8 cellular contexts compared by ENCODE assay signal in genomic region chr1:155910621-155911121, GRCh38. TPM values are rescaled to one million over a fixed set of nuclear protein-coding genes. Genes with fewer than 3 reads are reported as not detected.
A peak's percentile ranks its signal among the peaks of the same experiment; 100 is the strongest.
DNase-seq lines count a peak whose midpoint lies in the region; ATAC-seq and TF ChIP-seq lines count a peak whose summit lies in the region.

No MANE protein-coding gene starts in this region.

- intact Hi-C loops in left lung (cut with DNase I) = no loop called here

- peak overlapping the region; percentile 73 for H3K27ac ChIP-seq in RWPE2 (ENCODE audit: poor library complexity, severe bottlenecking)
- H3K27ac ChIP-seq in coronary artery = peak overlapping the region; percentile 89 to 98
- peak overlapping the region; percentile 88 to 92 for H3K27ac ChIP-seq in left lung

- peak overlapping the region; percentile 36 for H3K4me3 ChIP-seq in RWPE2 (ENCODE audit: severe bottlenecking)
- peak overlapping the region; percentile 90 for H3K4me3 ChIP-seq in coronary artery
- H3K4me3 ChIP-seq in left lung = peak overlapping the region; percentile 64 to 78

- peak overlapping the region; percentile 98 to 99 for H3K27ac Mint-ChIP-seq in stimulated activated naive CD8-positive, alpha-beta T cell treated with anti-CD3 and anti-CD28 coated beads, Interleukin-15, amount 100 ng/mL, for 72 hours

- H3K27me3 ChIP-seq in RWPE2 (ENCODE audit: insufficient read depth, poor library complexity, severe bottlenecking) (no peaks in the 10 kb centered on the region), left lung (no peaks in the 10 kb centered on the region)

- H3K4me1 ChIP-seq in RWPE2 (ENCODE audit: insufficient read depth, poor library complexity, severe bottlenecking) = peaks cover 8% of the 10 kb centered on the region
- H3K4me1 ChIP-seq in left lung = peaks cover 4 to 30% of the 10 kb centered on the region in 2 donors

- no peaks in the 10 kb centered on the region for H3K9me3 Mint-ChIP-seq in stimulated activated naive CD8-positive, alpha-beta T cell treated with anti-CD3 and anti-CD28 coated beads, Interleukin-15, amount 100 ng/mL, for 72 hours

- ATAC-seq in HG02970 (IDR thresholded peaks at IDR 0.05; ENCODE audit: low FRiP score, unreplicated experiment) (peak; percentile 17), RWPE2 (ENCODE audit: low read depth) (peak; percentile 41), left lung (peak; percentile 64), HG03565 (IDR thresholded peaks at IDR 0.05; ENCODE audit: unreplicated experiment) (no peak)
- ATAC-seq in stimulated activated naive CD8-positive, alpha-beta T cell treated with anti-CD3 and anti-CD28 coated beads, Interleukin-15, amount 100 ng/mL, for 72 hours = peak; percentile 64

- no peaks in the 10 kb centered on the region for H3K27me3 Mint-ChIP-seq in stimulated activated naive CD8-positive, alpha-beta T cell treated with anti-CD3 and anti-CD28 coated beads, Interleukin-15, amount 100 ng/mL, for 72 hours

- H3K36me3 ChIP-seq in RWPE2 (ENCODE audit: low read depth) = peaks cover 85% of the 10 kb centered on the region
- peaks cover 6 to 79% of the 10 kb centered on the region in 2 donors for H3K36me3 ChIP-seq in left lung

- H3K4me3 Mint-ChIP-seq in stimulated activated naive CD8-positive, alpha-beta T cell treated with anti-CD3 and anti-CD28 coated beads, Interleukin-15, amount 100 ng/mL, for 72 hours = peak overlapping the region; percentile 97

- peak; percentile 18 for TF ChIP-seq CTCF in RWPE2 (IDR thresholded peaks at IDR 0.05; ENCODE audit: poor library complexity, severe bottlenecking)
- TF ChIP-seq CTCF in coronary artery (IDR thresholded peaks at IDR 0.05) = no peak
- no peak for TF ChIP-seq CTCF in left lung (IDR thresholded peaks at IDR 0.05)

- DNase-seq in NCI-H2107 treated with DMSO at 0.1 percent for 48 hours (lab: John Stamatoyannopoulos, UW; ENCODE audit: unreplicated experiment) (peak; percentile 43), NCI-H2107 (lab: John Stamatoyannopoulos, UW) (no peak), RWPE2 (ENCODE audit: low spot score) (no peak), coronary artery (ENCODE audit: low spot score) (no peak), left lung (no peak)
- DNase-seq in stimulated activated naive CD8-positive, alpha-beta T cell treated with anti-CD3 and anti-CD28 coated beads, Interleukin-15, amount 100 ng/mL, for 72 hours = peak; percentile 10 to 27

- H3K4me1 Mint-ChIP-seq in stimulated activated naive CD8-positive, alpha-beta T cell treated with anti-CD3 and anti-CD28 coated beads, Interleukin-15, amount 100 ng/mL, for 72 hours = peaks cover 27% of the 10 kb centered on the region

- H3K9me3 ChIP-seq in RWPE2 (ENCODE audit: severe bottlenecking) (no peaks in the 10 kb centered on the region), left lung (no peaks in the 10 kb centered on the region)

RNA-seq across cellular contexts. Expression of gene RIT1, which starts 0.5 kb away (rescaled TPM):
- 10 to 100 TPM; 40.8 to 55.3 TPM for total RNA-seq in left lung

RNA-seq across cellular contexts. Expression of gene KHDC4, which starts 23.5 kb away (rescaled TPM):
- 10 to 100 TPM; 38.2 to 39.3 TPM for total RNA-seq in left lung

RNA-seq across cellular contexts. Expression of gene RXFP4, which starts 30.8 kb away (rescaled TPM):
- not detected for total RNA-seq in left lung

RNA-seq across cellular contexts. Expression of gene SYT11, which starts 51.3 kb away (rescaled TPM):
- total RNA-seq in left lung = 10 to 100 TPM; 11.4 to 12.0 TPM

RNA-seq across cellular contexts. Expression of gene GON4L, which starts 53.7 kb away (rescaled TPM):
- total RNA-seq in left lung = 10 to 100 TPM; 41.8 to 53.1 TPM

Comparison
In these comparisons a context has a peak if more than half of its experiments do, and no peak if none do; other contexts are left out.
1. DNase-seq: peak in NCI-H2107 treated with DMSO at 0.1 percent for 48 hours (single experiment) and stimulated activated naive CD8-positive, alpha-beta T cell treated with anti-CD3 and anti-CD28 coated beads, Interleukin-15, amount 100 ng/mL, for 72 hours (2 of 2); none in NCI-H2107 (single experiment), RWPE2 (single experiment), coronary artery (single experiment) and left lung (0 of 2).
2. H3K4me3 ChIP-seq: peak in every context shown above with its lines; median percentile 90 in coronary artery; 71 in left lung; 36 in RWPE2.
3. Peak in every context shown above with its lines, with median percentiles within 50 percentile points of each other: H3K27ac ChIP-seq.